Comparison of ENCODE assay signal across 22 cellular contexts in the genomic region with DNA sequence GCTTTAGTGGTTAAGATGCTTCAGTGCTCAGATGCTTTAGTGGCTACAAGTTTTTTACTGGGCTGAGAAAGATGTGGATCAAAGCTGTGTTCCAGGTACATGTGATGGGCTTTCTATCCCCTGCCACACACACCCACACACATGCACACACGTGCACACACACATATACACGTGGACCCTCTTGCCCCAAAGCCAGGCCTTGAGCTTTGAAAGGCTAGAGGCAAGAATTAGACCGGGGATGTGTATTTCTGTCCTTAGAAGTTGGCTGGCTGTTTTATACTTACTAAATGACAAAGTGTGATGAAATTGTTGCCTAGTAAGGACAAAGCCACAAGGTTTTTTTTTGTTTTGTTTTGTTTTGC.
DNase-seq lines count a peak whose midpoint lies in the region; ATAC-seq, FAIRE-seq and TF ChIP-seq lines count a peak whose summit lies in the region.
"Had no signal": no experiment of that assay in that cellular context is flagged by ENCODE, and none has a peak within 500 bp of the region (broad histone marks: within the 10 kb centered on the region; RNA-seq: fewer than 3 reads in every experiment).

No MANE protein-coding gene starts in this region.

- no peaks in the 10 kb centered on the region for H3K79me1 ChIP-seq in IMR-90 (ENCODE audit: low read depth in 1 of 2, low read length in 2 of 2)
- no peaks in the 10 kb centered on the region for H3K79me1 ChIP-seq in neuronal stem cell (ENCODE audit: low read depth, low read length)

- TF ChIP-seq CTCF in IMR-90 (conservative IDR thresholded peaks at IDR 0.05; ENCODE audit: low read depth, low read length), result no peak
- no peak for TF ChIP-seq CTCF in astrocyte (IDR thresholded peaks at IDR 0.05; ENCODE audit: insufficient read depth, low read depth, low read length)
- no peak for TF ChIP-seq CTCF in tibial artery (IDR thresholded peaks at IDR 0.05)

- H3K4me2 ChIP-seq in IMR-90 (ENCODE audit: low read depth, low read length) (no peak overlapping the region), astrocyte (ENCODE audit: low read length) (peak overlapping the region; percentile 57), neuronal stem cell (ENCODE audit: insufficient read depth, low read length, poor library complexity, severe bottlenecking) (no peak overlapping the region)

- no peak for TF ChIP-seq RAD21 in IMR-90 (IDR thresholded peaks at IDR 0.05; ENCODE audit: low read length)

- POLR2A ChIA-PET in IMR-90 (lab: Charles Lee; ENCODE audit: unreplicated experiment), result no interaction called here

- no peak overlapping the region for H4K91ac ChIP-seq in IMR-90 (ENCODE audit: insufficient read depth, low read depth, low read length)
- H4K91ac ChIP-seq in neuronal stem cell (ENCODE audit: low read depth, low read length, poor library complexity), result no peak overlapping the region

- peaks cover 5% of the 10 kb centered on the region; the same call in 1 of the 2 replicates for H3K4me1 ChIP-seq in IMR-90 (ENCODE audit: control insufficient read depth, insufficient read depth, low read length)
- peaks cover 21% of the 10 kb centered on the region for H3K4me1 ChIP-seq in astrocyte (ENCODE audit: insufficient read depth, low read length)
- peaks cover 16 to 17% of the 10 kb centered on the region in 2 donors for H3K4me1 ChIP-seq in neuronal stem cell (ENCODE audit: control insufficient read depth in 2 of 2, insufficient read depth in 1 of 2, low read depth in 1 of 2, low read length in 2 of 2)
- H3K4me1 ChIP-seq in tibial artery, result peaks cover 0 to 18% (median 16%) of the 10 kb centered on the region in 4 donors

- no peaks in the 10 kb centered on the region for H3K36me3 Mint-ChIP-seq in astrocyte (ENCODE audit: low read depth, unreplicated experiment)
- H3K36me3 Mint-ChIP-seq: IgD-negative memory B cell had no signal

- peaks cover 10% of the 10 kb centered on the region for H3K9me1 ChIP-seq in IMR-90 (ENCODE audit: insufficient read depth, low read length)

- no peaks in the 10 kb centered on the region for H3K27me3 Mint-ChIP-seq in astrocyte (ENCODE audit: low read depth, unreplicated experiment)

- ATAC-seq in IMR-90 (ENCODE audit: low read depth), result no peak
- ATAC-seq in HG03095 (IDR thresholded peaks at IDR 0.05; ENCODE audit: unreplicated experiment), result no peak

- WGBS in IMR-90 (ENCODE audit: extremely low coverage in 2 of 2, insufficient read length in 1 of 2), 2 experiments, result no CpG with 5 or more reads among the region's 3 CpGs
- WGBS in neuronal stem cell (ENCODE audit: extremely low coverage in 2 of 2, insufficient read length in 2 of 2, insufficient replicate concordance in 1 of 2), 2 donors, result no CpG with 5 or more reads among the region's 3 CpGs

- H3K56ac ChIP-seq in IMR-90 (ENCODE audit: extremely low read depth, insufficient read depth, low read length), result no peak overlapping the region

- no peak for TF ChIP-seq POLR2A in IMR-90 (IDR thresholded peaks at IDR 0.05; ENCODE audit: low read depth, low read length)

- H4K8ac ChIP-seq in IMR-90 (ENCODE audit: low read depth in 2 of 2, low read length in 2 of 2) (no peak overlapping the region), neuronal stem cell (ENCODE audit: low read depth, low read length) (no peak overlapping the region)

- peaks cover 25% of the 10 kb centered on the region for H3K4me1 Mint-ChIP-seq in astrocyte (ENCODE audit: low read depth, unreplicated experiment)
- H3K4me1 Mint-ChIP-seq: IgD-negative memory B cell had no signal

- dilution Hi-C loops in IMR-90 (cut with HindIII; ENCODE audit: low sequenced_read_pairs, unreplicated experiment), result no loop called here

- BruUV-seq in IMR-90 (replicated peaks; lab: Mats Ljungman, UMichigan), result no TSS peak

- H2AK9ac ChIP-seq in IMR-90 (replicated peaks; ENCODE audit: low read depth, low read length, poor library complexity), result peak overlapping the region; percentile 11

- H2AK5ac ChIP-seq in IMR-90 (ENCODE audit: low read depth, low read length) (no peak overlapping the region), neuronal stem cell (ENCODE audit: low read depth, low read length) (no peak overlapping the region)

- H2BK20ac ChIP-seq in IMR-90 (ENCODE audit: low read depth, low read length), result no peak overlapping the region

- no peak for FAIRE-seq in astrocyte (lab: Jason Lieb, UNC)
- FAIRE-seq: GM12892, GM18507, H1, RCC 7860 had no signal

- H3K4me3 Mint-ChIP-seq in astrocyte (ENCODE audit: unreplicated experiment), result no peak overlapping the region
- H3K4me3 Mint-ChIP-seq: IgD-negative memory B cell had no signal

- H3K27me3 ChIP-seq in IMR-90 (ENCODE audit: control insufficient read depth, insufficient read depth, low read length) (peaks cover 7% of the 10 kb centered on the region), astrocyte (ENCODE audit: insufficient read depth, low read length) (no peaks in the 10 kb centered on the region), neuronal stem cell (ENCODE audit: control insufficient read depth in 3 of 3, insufficient read depth in 3 of 3, low read depth in 1 of 3, low read length in 3 of 3) (no peaks in the 10 kb centered on the region), tibial artery (no peaks in the 10 kb centered on the region)
- H3K27me3 ChIP-seq: MG63 had no signal

- CTCF ChIA-PET in IMR-90 (lab: Yijun Ruan, JAX), result interaction anchor here (0.9 to 1.2 kb wide), 3 partner anchors 14 to 429 kb away, joined by 3 to 7 read pairs (median 4); no protein-coding TSS in a partner anchor

- H3K27ac Mint-ChIP-seq in astrocyte (ENCODE audit: unreplicated experiment), result peak overlapping the region; percentile 89
- H3K27ac Mint-ChIP-seq: IgD-negative memory B cell had no signal

- H3K4ac ChIP-seq in IMR-90 (ENCODE audit: low read depth, low read length) (no peak overlapping the region), neuronal stem cell (ENCODE audit: low read length) (no peak overlapping the region)

- H3K79me2 ChIP-seq in astrocyte (ENCODE audit: insufficient read depth, low read length), result no peaks in the 10 kb centered on the region

- H3K23ac ChIP-seq in IMR-90 (ENCODE audit: low read depth, low read length) (no peak overlapping the region), neuronal stem cell (ENCODE audit: low read depth, low read length, poor library complexity) (no peak overlapping the region)

- no peak overlapping the region for H4K5ac ChIP-seq in IMR-90 (ENCODE audit: low read depth, low read length)

- H3K4me3 ChIP-seq in IMR-90 (ENCODE audit: insufficient read depth, low read depth, low read length) (no peak overlapping the region), astrocyte (ENCODE audit: insufficient read depth, low read depth, low read length) (no peak overlapping the region), neuronal stem cell (ENCODE audit: low read length in 2 of 2) (no peak overlapping the region), tibial artery (no peak overlapping the region)
- H3K4me3 ChIP-seq: MG63, SK-N-MC had no signal

- H2BK120ac ChIP-seq in IMR-90 (ENCODE audit: low read depth, low read length) (no peak overlapping the region), neuronal stem cell (ENCODE audit: low read depth, low read length) (no peak overlapping the region)

- no peaks in the 10 kb centered on the region for H3K9me3 ChIP-seq in IMR-90 (ENCODE audit: control insufficient read depth, insufficient read depth, low read length)
- H3K9me3 ChIP-seq in astrocyte (ENCODE audit: insufficient read depth, low read depth, low read length), result no peaks in the 10 kb centered on the region
- peaks cover 0 to 4% of the 10 kb centered on the region in 2 donors for H3K9me3 ChIP-seq in neuronal stem cell (replicated peaks in 1 of 2; ENCODE audit: control insufficient read depth in 2 of 2, insufficient read depth in 1 of 2, low read depth in 1 of 2, low read length in 2 of 2)
- no peaks in the 10 kb centered on the region for H3K9me3 ChIP-seq in tibial artery
- H3K9me3 ChIP-seq: MG63 had no signal

- no peak overlapping the region for H2BK12ac ChIP-seq in neuronal stem cell (ENCODE audit: low read length)

- intact Hi-C loops in IMR-90 (cut with micrococcal nuclease) (loop anchor here (10.0 kb wide), 1 partner anchor 288 kb away; no protein-coding TSS in a partner anchor), tibial artery (cut with DNase I; ENCODE audit: low total_unique reads) (loop anchor here (1.0 kb wide), 1 partner anchor 429 kb away; no protein-coding TSS in a partner anchor)

- H2BK15ac ChIP-seq in IMR-90 (ENCODE audit: low read depth, low read length) (no peak overlapping the region), neuronal stem cell (ENCODE audit: low read length) (no peak overlapping the region)

- no peaks in the 10 kb centered on the region for H3K9me3 Mint-ChIP-seq in astrocyte (ENCODE audit: unreplicated experiment)

- H2BK5ac ChIP-seq in IMR-90 (ENCODE audit: low read depth, low read length, poor library complexity, severe bottlenecking) (no peak overlapping the region), neuronal stem cell (ENCODE audit: low read length) (no peak overlapping the region)

- H3K18ac ChIP-seq in IMR-90 (ENCODE audit: low read depth, low read length), result no peak overlapping the region
- peak overlapping the region; percentile 20 for H3K18ac ChIP-seq in neuronal stem cell (ENCODE audit: low read length)

- H3K14ac ChIP-seq in IMR-90 (replicated peaks; ENCODE audit: low read depth, low read length) (no peak overlapping the region), neuronal stem cell (ENCODE audit: low read length) (no peak overlapping the region)

- H2AFZ ChIP-seq in IMR-90 (replicated peaks; ENCODE audit: low read length, poor library complexity) (peak overlapping the region; percentile 37), astrocyte (ENCODE audit: low read depth, low read length) (no peak overlapping the region), neuronal stem cell (ENCODE audit: low read length) (no peak overlapping the region)

- H3K27ac ChIP-seq in IMR-90 (ENCODE audit: insufficient read depth, low read length) (no peak overlapping the region), astrocyte (ENCODE audit: low read depth, low read length) (no peak overlapping the region), neuronal stem cell (replicated peaks; ENCODE audit: low read length) (peak overlapping the region; percentile 37), tibial artery (peak overlapping the region; percentile 46 to 70)
- H3K27ac ChIP-seq: C4-2B, HL-60, SK-N-MC had no signal

- H3K9ac ChIP-seq in IMR-90 (ENCODE audit: low read depth, low read length) (no peak overlapping the region), astrocyte (ENCODE audit: low read length) (no peak overlapping the region), neuronal stem cell (ENCODE audit: low read depth, low read length, poor library complexity) (no peak overlapping the region)

- in situ Hi-C loops in IMR-90 (cut with MboI; ENCODE audit: low sequenced_read_pairs), result loop anchor here (5.0 kb wide), 1 partner anchor 425 kb away; no protein-coding TSS in a partner anchor

- DNase-seq in IMR-90, result no peak
- no peak for DNase-seq in astrocyte (ENCODE audit: low read depth)
- DNase-seq in neuronal stem cell (ENCODE audit: low spot score), result no peak
- DNase-seq in tibial artery, result no peak
- no peak for DNase-seq in activated CD4-positive, alpha-beta T cell treated with anti-CD3 and anti-CD28 coated beads for 48 hours
- no peak for DNase-seq in NCI-H1436 treated with DMSO at 0.1 percent for 48 hours (lab: John Stamatoyannopoulos, UW)
- DNase-seq: ACHN, AML-193, Karpas-422, NCI-H1092, NCI-H2029 treated with DMSO at 0.1 percent for 48 hours, NCI-H774 had no signal

- H4K20me1 ChIP-seq in IMR-90 (ENCODE audit: insufficient read depth, low read length) (no peaks in the 10 kb centered on the region; the same call in 1 of the 2 replicates), astrocyte (ENCODE audit: insufficient read depth, low read length) (no peaks in the 10 kb centered on the region)

- H3K36me3 ChIP-seq in IMR-90 (ENCODE audit: control insufficient read depth, insufficient read depth, low read length) (no peaks in the 10 kb centered on the region), astrocyte (ENCODE audit: insufficient read depth, low read length) (no peaks in the 10 kb centered on the region), neuronal stem cell (replicated peaks in 1 of 2; ENCODE audit: control insufficient read depth in 2 of 2, insufficient read depth in 2 of 2, low read length in 2 of 2) (no peaks in the 10 kb centered on the region), tibial artery (no peaks in the 10 kb centered on the region)
- H3K36me3 ChIP-seq: MG63 had no signal

Comparison
In these comparisons a context has a peak if more than half of its experiments do, and no peak if none do; other contexts are left out.
1. H3K27ac ChIP-seq: peak in neuronal stem cell (single experiment) and tibial artery (2 of 2); none in IMR-90 (single experiment) and astrocyte (single experiment).